1 cellular context compared by ENCODE assay signal in the genomic region with DNA sequence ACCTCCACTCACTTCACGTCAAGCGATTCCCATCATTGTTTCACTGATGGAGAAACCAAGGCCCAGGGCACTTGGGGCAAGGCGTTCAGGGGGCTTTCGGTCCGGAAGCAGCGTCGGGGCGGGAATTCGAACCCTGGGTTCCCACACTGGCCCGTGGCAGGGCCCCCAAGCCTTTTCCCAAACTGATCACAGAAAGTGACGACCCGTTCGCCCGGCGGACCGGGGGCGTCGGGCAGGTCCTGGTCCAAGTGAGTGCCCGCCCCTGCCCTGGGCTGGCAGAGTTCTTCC.
TF ChIP-seq lines count a peak whose summit lies in the region.

No MANE protein-coding gene starts in this region.

TF ChIP-seq in GM23338, 12 proteins besides CTCF, POLR2A, EP300 and RAD21 (continued from another document):
- TF ChIP-seq, protein P1, sequence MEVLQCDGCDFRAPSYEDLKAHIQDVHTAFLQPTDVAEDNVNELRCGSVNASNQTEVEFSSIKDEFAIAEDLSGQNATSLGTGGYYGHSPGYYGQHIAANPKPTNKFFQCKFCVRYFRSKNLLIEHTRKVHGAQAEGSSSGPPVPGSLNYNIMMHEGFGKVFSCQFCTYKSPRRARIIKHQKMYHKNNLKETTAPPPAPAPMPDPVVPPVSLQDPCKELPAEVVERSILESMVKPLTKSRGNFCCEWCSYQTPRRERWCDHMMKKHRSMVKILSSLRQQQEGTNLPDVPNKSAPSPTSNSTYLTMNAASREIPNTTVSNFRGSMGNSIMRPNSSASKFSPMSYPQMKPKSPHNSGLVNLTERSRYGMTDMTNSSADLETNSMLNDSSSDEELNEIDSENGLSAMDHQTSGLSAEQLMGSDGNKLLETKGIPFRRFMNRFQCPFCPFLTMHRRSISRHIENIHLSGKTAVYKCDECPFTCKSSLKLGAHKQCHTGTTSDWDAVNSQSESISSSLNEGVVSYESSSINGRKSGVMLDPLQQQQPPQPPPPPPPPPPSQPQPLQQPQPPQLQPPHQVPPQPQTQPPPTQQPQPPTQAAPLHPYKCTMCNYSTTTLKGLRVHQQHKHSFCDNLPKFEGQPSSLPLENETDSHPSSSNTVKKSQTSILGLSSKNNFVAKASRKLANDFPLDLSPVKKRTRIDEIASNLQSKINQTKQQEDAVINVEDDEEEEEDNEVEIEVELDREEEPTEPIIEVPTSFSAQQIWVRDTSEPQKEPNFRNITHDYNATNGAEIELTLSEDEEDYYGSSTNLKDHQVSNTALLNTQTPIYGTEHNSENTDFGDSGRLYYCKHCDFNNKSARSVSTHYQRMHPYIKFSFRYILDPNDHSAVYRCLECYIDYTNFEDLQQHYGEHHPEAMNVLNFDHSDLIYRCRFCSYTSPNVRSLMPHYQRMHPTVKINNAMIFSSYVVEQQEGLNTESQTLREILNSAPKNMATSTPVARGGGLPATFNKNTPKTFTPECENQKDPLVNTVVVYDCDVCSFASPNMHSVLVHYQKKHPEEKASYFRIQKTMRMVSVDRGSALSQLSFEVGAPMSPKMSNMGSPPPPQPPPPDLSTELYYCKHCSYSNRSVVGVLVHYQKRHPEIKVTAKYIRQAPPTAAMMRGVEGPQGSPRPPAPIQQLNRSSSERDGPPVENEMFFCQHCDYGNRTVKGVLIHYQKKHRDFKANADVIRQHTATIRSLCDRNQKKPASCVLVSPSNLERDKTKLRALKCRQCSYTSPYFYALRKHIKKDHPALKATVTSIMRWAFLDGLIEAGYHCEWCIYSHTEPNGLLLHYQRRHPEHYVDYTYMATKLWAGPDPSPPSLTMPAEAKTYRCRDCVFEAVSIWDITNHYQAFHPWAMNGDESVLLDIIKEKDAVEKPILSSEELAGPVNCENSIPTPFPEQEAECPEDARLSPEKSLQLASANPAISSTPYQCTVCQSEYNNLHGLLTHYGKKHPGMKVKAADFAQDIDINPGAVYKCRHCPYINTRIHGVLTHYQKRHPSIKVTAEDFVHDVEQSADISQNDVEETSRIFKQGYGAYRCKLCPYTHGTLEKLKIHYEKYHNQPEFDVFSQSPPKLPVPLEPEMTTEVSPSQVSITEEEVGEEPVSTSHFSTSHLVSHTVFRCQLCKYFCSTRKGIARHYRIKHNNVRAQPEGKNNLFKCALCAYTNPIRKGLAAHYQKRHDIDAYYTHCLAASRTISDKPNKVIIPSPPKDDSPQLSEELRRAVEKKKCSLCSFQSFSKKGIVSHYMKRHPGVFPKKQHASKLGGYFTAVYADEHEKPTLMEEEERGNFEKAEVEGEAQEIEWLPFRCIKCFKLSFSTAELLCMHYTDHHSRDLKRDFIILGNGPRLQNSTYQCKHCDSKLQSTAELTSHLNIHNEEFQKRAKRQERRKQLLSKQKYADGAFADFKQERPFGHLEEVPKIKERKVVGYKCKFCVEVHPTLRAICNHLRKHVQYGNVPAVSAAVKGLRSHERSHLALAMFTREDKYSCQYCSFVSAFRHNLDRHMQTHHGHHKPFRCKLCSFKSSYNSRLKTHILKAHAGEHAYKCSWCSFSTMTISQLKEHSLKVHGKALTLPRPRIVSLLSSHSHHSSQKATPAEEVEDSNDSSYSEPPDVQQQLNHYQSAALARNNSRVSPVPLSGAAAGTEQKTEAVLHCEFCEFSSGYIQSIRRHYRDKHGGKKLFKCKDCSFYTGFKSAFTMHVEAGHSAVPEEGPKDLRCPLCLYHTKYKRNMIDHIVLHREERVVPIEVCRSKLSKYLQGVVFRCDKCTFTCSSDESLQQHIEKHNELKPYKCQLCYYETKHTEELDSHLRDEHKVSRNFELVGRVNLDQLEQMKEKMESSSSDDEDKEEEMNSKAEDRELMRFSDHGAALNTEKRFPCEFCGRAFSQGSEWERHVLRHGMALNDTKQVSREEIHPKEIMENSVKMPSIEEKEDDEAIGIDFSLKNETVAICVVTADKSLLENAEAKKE (CRISPR knock-in tag; IDR thresholded peaks at IDR 0.05), result no peak
- TF ChIP-seq EZH2phosphoT487 (IDR thresholded peaks at IDR 0.05; ENCODE audit: unreplicated experiment) (no peak), CREB1 (CRISPR knock-in tag; IDR thresholded peaks at IDR 0.05; ENCODE audit: low read depth) (no peak), JUNB (IDR thresholded peaks at IDR 0.05; ENCODE audit: unreplicated experiment) (no peak), POLR2AphosphoS5 (IDR thresholded peaks at IDR 0.05; ENCODE audit: low read depth) (no peak)
TF ChIP-seq in GM23338: peak in this region for 0.
